In genomic region chr15:43524254-43524847, GRCh38 we compare ENCODE assay signal across 15 cellular contexts.
"Had no signal": no experiment of that assay in that cellular context is flagged by ENCODE, and none has a peak within 500 bp of the region (broad histone marks: within the 10 kb centered on the region; RNA-seq: fewer than 3 reads in every experiment).

No MANE protein-coding gene starts in this region.

- H3K4me3 ChIP-seq: esophagus squamous epithelium, smooth muscle cell, tibial nerve, vagina had no signal

- H3K27ac Mint-ChIP-seq: activated naive CD8-positive, alpha-beta T cell treated with anti-CD3 and anti-CD28 coated beads, Interleukin-2, amount 50 U/mL, for 24 hours; progenitor cell of endocrine pancreas; stimulated activated effector memory CD8-positive, alpha-beta T cell treated with anti-CD3 and anti-CD28 coated beads, Interleukin-12 subunit alpha, Interleukin-12 subunit beta, amount 100 ng/mL, for 72 hours had no signal

- H3K36me3 Mint-ChIP-seq: stimulated activated effector memory CD8-positive, alpha-beta T cell treated with anti-CD3 and anti-CD28 coated beads, Interleukin-12 subunit alpha, Interleukin-12 subunit beta, amount 100 ng/mL, for 72 hours had no signal

- H3K9me3 ChIP-seq: esophagus squamous epithelium, vagina had no signal

- H3K27ac ChIP-seq: esophagus squamous epithelium, tibial nerve, vagina had no signal

- H3K9me3 Mint-ChIP-seq: activated naive CD8-positive, alpha-beta T cell treated with anti-CD3 and anti-CD28 coated beads, Interleukin-2, amount 50 U/mL, for 24 hours; stimulated activated effector memory CD8-positive, alpha-beta T cell treated with anti-CD3 and anti-CD28 coated beads, Interleukin-12 subunit alpha, Interleukin-12 subunit beta, amount 100 ng/mL, for 72 hours had no signal

- H3K4me2 ChIP-seq: smooth muscle cell had no signal

- H3K27me3 Mint-ChIP-seq: activated naive CD8-positive, alpha-beta T cell treated with anti-CD3 and anti-CD28 coated beads, Interleukin-2, amount 50 U/mL, for 24 hours had no signal

- ATAC-seq: activated naive CD8-positive, alpha-beta T cell treated with anti-CD3 and anti-CD28 coated beads, Interleukin-2, amount 50 U/mL, for 24 hours; left colon; naive thymus-derived CD4-positive, alpha-beta T cell; right cardiac atrium; stimulated activated effector memory CD8-positive, alpha-beta T cell treated with anti-CD3 and anti-CD28 coated beads, Interleukin-12 subunit alpha, Interleukin-12 subunit beta, amount 100 ng/mL, for 72 hours had no signal

- DNase-seq: activated CD4-positive, alpha-beta T cell treated with anti-CD3 and anti-CD28 coated beads, Interleukin-2, amount 50 U/mL, for 4 hours; activated CD4-positive, CD25-positive, alpha-beta regulatory T cell; activated gamma-delta T cell; activated naive CD8-positive, alpha-beta T cell treated with anti-CD3 and anti-CD28 coated beads, Interleukin-2, amount 50 U/mL, for 24 hours; activated T-cell treated with anti-CD3 and anti-CD28 coated beads, Interleukin-2, amount 50 U/mL, for 1 hour; esophagus squamous epithelium; foreskin fibroblast; left colon; naive thymus-derived CD4-positive, alpha-beta T cell; right cardiac atrium had no signal

- H3K27me3 ChIP-seq: esophagus squamous epithelium, tibial nerve, vagina had no signal

- H3K4me3 Mint-ChIP-seq: activated naive CD8-positive, alpha-beta T cell treated with anti-CD3 and anti-CD28 coated beads, Interleukin-2, amount 50 U/mL, for 24 hours; naive thymus-derived CD4-positive, alpha-beta T cell; stimulated activated effector memory CD8-positive, alpha-beta T cell treated with anti-CD3 and anti-CD28 coated beads, Interleukin-12 subunit alpha, Interleukin-12 subunit beta, amount 100 ng/mL, for 72 hours had no signal

- H3K4me1 ChIP-seq: esophagus squamous epithelium had no signal
